Comparison of ENCODE assay signal across 16 cellular contexts in the genomic region with DNA sequence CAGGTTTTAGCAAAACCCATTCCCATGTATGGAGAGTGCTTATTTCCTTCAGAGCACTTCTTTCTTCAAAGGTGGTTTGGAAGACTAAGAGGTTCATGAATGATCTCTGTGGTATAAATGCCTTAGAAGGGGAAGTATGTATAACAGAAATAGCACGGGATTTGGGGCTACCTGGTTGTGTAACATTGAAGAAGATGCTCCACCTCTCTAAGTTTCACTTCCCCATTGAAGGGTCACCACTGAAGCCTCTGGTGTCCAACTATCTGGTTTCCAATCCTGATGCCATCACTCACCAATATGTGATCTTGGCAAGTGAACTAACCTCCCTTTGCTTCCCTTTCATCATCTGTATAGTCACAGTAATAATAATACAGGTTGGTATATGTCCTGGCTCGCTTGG. TPM values are rescaled to one million over a fixed set of nuclear protein-coding genes. Genes with fewer than 3 reads are reported as not detected.
DNase-seq lines count a peak whose midpoint lies in the region; ATAC-seq and TF ChIP-seq lines count a peak whose summit lies in the region.
"Had no signal": no experiment of that assay in that cellular context is flagged by ENCODE, and none has a peak within 500 bp of the region (broad histone marks: within the 10 kb centered on the region; RNA-seq: fewer than 3 reads in every experiment).

No MANE protein-coding gene starts in this region.

- no peak for TF ChIP-seq POLR2A in gastrocnemius medialis (IDR thresholded peaks at IDR 0.05)

- intact Hi-C loops in gastrocnemius medialis (cut with DNase I; ENCODE audit: low total_unique reads) = no loop called here

- H3K36me3 ChIP-seq in gastrocnemius medialis = no peaks in the 10 kb centered on the region

- no peaks in the 10 kb centered on the region for H3K27me3 ChIP-seq in gastrocnemius medialis

- peak; percentile 74 for DNase-seq in SIG-M5 treated with dmso at 0.1 percent for 504 hours (lab: John Stamatoyannopoulos, UW; ENCODE audit: unreplicated experiment)
- DNase-seq in hepatic stellate cell (ENCODE audit: low spot score) = no peak
- DNase-seq in hypothalamus (lab: John Stamatoyannopoulos, UW) = no peak
- DNase-seq in gastrocnemius medialis = no peak
- DNase-seq in substantia nigra (lab: John Stamatoyannopoulos, UW) = no peak
- DNase-seq: activated CD4-positive, alpha-beta T cell treated with anti-CD3 and anti-CD28 coated beads for 48 hours; Calu3; HCEC 1CT; NCI-H1092 treated with DMSO at 0.1 percent for 48 hours; nucleus accumbens; Right ventricle myocardium superior; stimulated activated CD4-positive, alpha-beta T cell treated with anti-CD3 and anti-CD28 coated beads, Interleukin-4, amount 100 ng/mL, for 4 hours; trophoblast cell had no signal

- TF ChIP-seq CTCF in gastrocnemius medialis (IDR thresholded peaks at IDR 0.05 in 4 of 5, conservative IDR thresholded peaks at IDR 0.05 in 1 of 5) = no peak

- ATAC-seq in GM18520 (IDR thresholded peaks at IDR 0.05; ENCODE audit: unreplicated experiment) (peak; percentile 70), GM21576 (IDR thresholded peaks at IDR 0.05; ENCODE audit: unreplicated experiment) (peak; percentile 94), HG03159 (IDR thresholded peaks at IDR 0.05; ENCODE audit: unreplicated experiment) (peak; percentile 96), gastrocnemius medialis (no peak)

- H3K9me3 ChIP-seq in gastrocnemius medialis = no peaks in the 10 kb centered on the region

- H3K27ac ChIP-seq in gastrocnemius medialis (no peak overlapping the region), substantia nigra (ENCODE audit: low read depth, low read length, poor library complexity, severe bottlenecking) (no peak overlapping the region)

- in situ Hi-C loops in gastrocnemius medialis (cut with MboI; ENCODE audit: low sequenced_read_pairs in 4 of 4) = no loop called here

- H3K4me1 ChIP-seq in gastrocnemius medialis = no peaks in the 10 kb centered on the region

- no peak overlapping the region for H3K4me3 ChIP-seq in gastrocnemius medialis

RNA-seq across cellular contexts. Expression of gene CYCS, which starts 37.2 kb away (rescaled TPM):
- total RNA-seq in gastrocnemius medialis = 100 to 1,000 TPM in 2 of 4 donors, 10 to 100 TPM in 2; 97.9 to 186 (median 109) TPM

Comparison
In these comparisons a context has a peak if more than half of its experiments do, and no peak if none do; other contexts are left out.
1. ATAC-seq: peak in GM18520 (single experiment), GM21576 (single experiment) and HG03159 (single experiment); none in gastrocnemius medialis (0 of 2).